In the genomic region with DNA sequence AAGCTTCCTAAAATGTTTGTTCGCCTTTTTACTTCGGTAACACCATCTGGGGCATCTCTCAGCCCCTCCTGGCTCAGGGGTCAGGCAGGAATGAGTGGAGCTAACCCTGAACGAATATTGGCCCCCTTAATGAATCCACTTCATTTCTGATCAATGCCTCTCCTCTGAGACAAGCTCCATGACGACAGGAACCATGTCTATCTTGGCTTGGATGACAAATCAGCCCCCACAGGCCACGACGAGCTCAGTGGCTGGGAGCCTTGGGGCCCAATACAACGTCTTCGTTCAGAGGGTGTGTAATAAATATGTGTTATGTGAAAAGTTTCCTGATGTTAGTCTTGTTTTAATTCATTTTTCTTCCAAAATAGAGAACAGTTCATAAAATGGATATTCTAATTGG, we compare ENCODE assay signal across 23 cellular contexts.
DNase-seq lines count a peak whose midpoint lies in the region; ATAC-seq and TF ChIP-seq lines count a peak whose summit lies in the region.
"Had no signal": no experiment of that assay in that cellular context is flagged by ENCODE, and none has a peak within 500 bp of the region (broad histone marks: within the 10 kb centered on the region; RNA-seq: fewer than 3 reads in every experiment).

No MANE protein-coding gene starts in this region.

- H3K4me1 Mint-ChIP-seq in activated T-helper 17 cell treated with anti-CD3 and anti-CD28 coated beads, Interleukin-2, amount 50 U/mL, for 72 hours = no peaks in the 10 kb centered on the region

- no peak for DNase-seq in PC-3
- DNase-seq in hepatocyte (ENCODE audit: low spot score) = no peak
- no peak for DNase-seq in sigmoid colon
- no peak for DNase-seq in body of pancreas
- DNase-seq in activated CD4-positive, alpha-beta T cell treated with anti-CD3 and anti-CD28 coated beads for 48 hours = no peak
- no peak for DNase-seq in RPMI8226
- DNase-seq: ACHN; activated CD4-positive, alpha-beta T cell treated with anti-CD3 and anti-CD28 coated beads, Interleukin-2, amount 50 U/mL, for 1 hour; activated CD8-positive, alpha-beta memory T cell treated with anti-CD3 and anti-CD28 coated beads, Interleukin-2, amount 50 U/mL, for 48 hours; activated effector memory CD4-positive, alpha-beta T cell treated with Interleukin-2 at 50 U/mL for 16 hours; C1 segment of cervical spinal cord; central memory CD4-positive, alpha-beta T cell; GF-D8; mesendoderm; NCI-H1436; NCI-H524 treated with DMSO at 0.1 percent for 48 hours; nephron progenitor cell; SIG-M5 had no signal

- TF ChIP-seq CTCF in PC-3 (conservative IDR thresholded peaks at IDR 0.05; ENCODE audit: low read depth, low read length) (no peak), hepatocyte (IDR thresholded peaks at IDR 0.05; ENCODE audit: poor library complexity) (no peak), sigmoid colon (IDR thresholded peaks at IDR 0.05) (no peak), body of pancreas (IDR thresholded peaks at IDR 0.05) (no peak)

- H3K36me3 ChIP-seq in ACC112 (ENCODE audit: insufficient read depth, low read length) (no peaks in the 10 kb centered on the region), PC-3 (ENCODE audit: low read depth, low read length) (no peaks in the 10 kb centered on the region), hepatocyte (replicated peaks; ENCODE audit: insufficient read depth, low read depth) (no peaks in the 10 kb centered on the region), sigmoid colon (no peaks in the 10 kb centered on the region), body of pancreas (replicated peaks in 1 of 2; ENCODE audit: insufficient read depth in 1 of 2, low read depth in 2 of 2) (no peaks in the 10 kb centered on the region)
- H3K36me3 ChIP-seq: gastroesophageal sphincter, MG63 had no signal

- 68% methylated on average over 8 of the region's 8 CpGs for WGBS in hepatocyte (ENCODE audit: low lambda C conversion rate, missing lambda C conversion rate)
- WGBS in sigmoid colon, 2 donors = 72 to 83% methylated on average over 8 of the region's 8 CpGs
- 62 to 64% methylated on average over 8 of the region's 8 CpGs for WGBS in body of pancreas, 2 donors

- H4K20me1 ChIP-seq in PC-3 (ENCODE audit: low read length) (no peaks in the 10 kb centered on the region), hepatocyte (ENCODE audit: insufficient read depth, poor library complexity, severe bottlenecking) (no peaks in the 10 kb centered on the region)

- no peak overlapping the region for H3K27ac Mint-ChIP-seq in activated T-helper 17 cell treated with anti-CD3 and anti-CD28 coated beads, Interleukin-2, amount 50 U/mL, for 72 hours
- H3K27ac Mint-ChIP-seq: nephron progenitor cell; T-helper 1 cell treated with Interleukin-12 subunit alpha and Interleukin-12 subunit beta and Interleukin-4 antibody, amounts not matched to agents 30 μg/mL and 1 μg/mL, for 36 hours had no signal

- TF ChIP-seq EP300 in sigmoid colon (IDR thresholded peaks at IDR 0.05) = no peak

- no peaks in the 10 kb centered on the region for H3K36me3 Mint-ChIP-seq in activated T-helper 17 cell treated with anti-CD3 and anti-CD28 coated beads, Interleukin-2, amount 50 U/mL, for 72 hours (ENCODE audit: low read depth)

- H3K4me2 ChIP-seq in PC-3 (ENCODE audit: low read length) (peak overlapping the region; percentile 59; the same call in 1 of the 2 replicates), hepatocyte (no peak overlapping the region)

- no peaks in the 10 kb centered on the region for H3K79me2 ChIP-seq in ACC112 (ENCODE audit: control insufficient read depth, insufficient read depth, low read length, unreplicated experiment)
- H3K79me2 ChIP-seq in PC-3 (ENCODE audit: low read length) = no peaks in the 10 kb centered on the region
- H3K79me2 ChIP-seq in hepatocyte = no peaks in the 10 kb centered on the region

- POLR2A ChIA-PET in PC-3 (lab: Charles Lee; ENCODE audit: unreplicated experiment) = no interaction called here

- BruUV-seq in PC-3 (replicated peaks; lab: Mats Ljungman, UMichigan) = no TSS peak

- TF ChIP-seq POLR2A in sigmoid colon (IDR thresholded peaks at IDR 0.05) (no peak), body of pancreas (IDR thresholded peaks at IDR 0.05) (no peak)

- H3K9me3 ChIP-seq in PC-3 (ENCODE audit: low read length) (0 out of 2 replicates have a peak, but pooled peaks cover 4% of the 10 kb centered on the region), hepatocyte (ENCODE audit: low read depth) (no peaks in the 10 kb centered on the region), sigmoid colon (no peaks in the 10 kb centered on the region), body of pancreas (no peaks in the 10 kb centered on the region)
- H3K9me3 ChIP-seq: gastroesophageal sphincter had no signal

- H3K27me3 ChIP-seq in ACC112 (ENCODE audit: insufficient read depth, low read length) = no peaks in the 10 kb centered on the region
- no peaks in the 10 kb centered on the region for H3K27me3 ChIP-seq in PC-3 (ENCODE audit: low read length)
- H3K27me3 ChIP-seq in hepatocyte = no peaks in the 10 kb centered on the region
- H3K27me3 ChIP-seq in sigmoid colon = no peaks in the 10 kb centered on the region
- H3K27me3 ChIP-seq in body of pancreas = no peaks in the 10 kb centered on the region
- H3K27me3 ChIP-seq: gastroesophageal sphincter, MG63 had no signal

- H3F3A ChIP-seq in PC-3 (ENCODE audit: low read length, unreplicated experiment) = no peaks in the 10 kb centered on the region

- H3K4me1 ChIP-seq in ACC112 (ENCODE audit: control insufficient read depth, insufficient read depth, low read length, unreplicated experiment) (peaks cover 70% of the 10 kb centered on the region), PC-3 (ENCODE audit: insufficient read depth, low read length) (peaks cover 32% of the 10 kb centered on the region), hepatocyte (ENCODE audit: insufficient read depth) (peaks cover 33% of the 10 kb centered on the region), sigmoid colon (peaks cover 0 to 58% (median 54%) of the 10 kb centered on the region in 4 donors), body of pancreas (no peaks in the 10 kb centered on the region)

- H3K4me3 Mint-ChIP-seq in activated T-helper 17 cell treated with anti-CD3 and anti-CD28 coated beads, Interleukin-2, amount 50 U/mL, for 72 hours = no peak overlapping the region
- H3K4me3 Mint-ChIP-seq: nephron progenitor cell; T-helper 1 cell treated with Interleukin-12 subunit alpha and Interleukin-12 subunit beta and Interleukin-4 antibody, amounts not matched to agents 30 μg/mL and 1 μg/mL, for 36 hours had no signal

- H2AFZ ChIP-seq in ACC112 (ENCODE audit: low read length, unreplicated experiment) (no peak overlapping the region), PC-3 (ENCODE audit: low read length) (no peak overlapping the region), hepatocyte (no peak overlapping the region)

- H3K9me3 Mint-ChIP-seq in activated T-helper 17 cell treated with anti-CD3 and anti-CD28 coated beads, Interleukin-2, amount 50 U/mL, for 72 hours = no peaks in the 10 kb centered on the region
- H3K9me3 Mint-ChIP-seq: T-helper 1 cell treated with Interleukin-12 subunit alpha and Interleukin-12 subunit beta and Interleukin-4 antibody, amounts not matched to agents 30 μg/mL and 1 μg/mL, for 36 hours had no signal

- CTCF ChIA-PET in PC-3 (lab: Charles Lee) = no interaction called here

- H3K4me3 ChIP-seq in ACC112 (ENCODE audit: low read depth, low read length) (0 out of 2 replicates have a peak overlapping the region, but pooled peaks have one; percentile 0), PC-3 (ENCODE audit: low read length) (no peak overlapping the region), hepatocyte (no peak overlapping the region), sigmoid colon (no peak overlapping the region), body of pancreas (no peak overlapping the region)
- H3K4me3 ChIP-seq: gastroesophageal sphincter, MG63 had no signal

- H3K27me3 Mint-ChIP-seq in activated T-helper 17 cell treated with anti-CD3 and anti-CD28 coated beads, Interleukin-2, amount 50 U/mL, for 72 hours = peaks cover 20% of the 10 kb centered on the region

- H3K27ac ChIP-seq in ACC112 (ENCODE audit: low read depth, low read length) = peak overlapping the region; percentile 98
- H3K27ac ChIP-seq in PC-3 (ENCODE audit: low read length) = peak overlapping the region; percentile 64
- peak overlapping the region; percentile 83 for H3K27ac ChIP-seq in hepatocyte
- H3K27ac ChIP-seq in sigmoid colon = peak overlapping the region in 3 of 4 donors; percentile 81 to 87 (median 86)
- H3K27ac ChIP-seq in body of pancreas = no peak overlapping the region

- no peak overlapping the region for H3K9ac ChIP-seq in PC-3 (ENCODE audit: low read length)

- H3K9me2 ChIP-seq in PC-3 (replicated peaks; ENCODE audit: low read length) = no peaks in the 10 kb centered on the region
- H3K9me2 ChIP-seq in hepatocyte (replicated peaks; ENCODE audit: insufficient read depth) = no peaks in the 10 kb centered on the region

- intact Hi-C loops in PC-3 (cut with micrococcal nuclease) (no loop called here), sigmoid colon (cut with DNase I) (loop anchor here (5.0 kb wide), 1 partner anchor 36 kb away; no protein-coding TSS in a partner anchor), body of pancreas (cut with DNase I) (no loop called here)

- no peak for ATAC-seq in PC-3
- no peak for ATAC-seq in body of pancreas
- no peak for ATAC-seq in activated T-helper 17 cell treated with anti-CD3 and anti-CD28 coated beads, Interleukin-2, amount 50 U/mL, for 72 hours (replicated peaks)
- ATAC-seq: gastroesophageal sphincter had no signal

Comparison
In these comparisons a context has a peak if more than half of its experiments do, and no peak if none do; other contexts are left out.
1. H3K27ac ChIP-seq: peak in ACC112 (single experiment), PC-3 (single experiment), hepatocyte (single experiment) and sigmoid colon (3 of 4); none in body of pancreas (0 of 4).